In the genomic region with DNA sequence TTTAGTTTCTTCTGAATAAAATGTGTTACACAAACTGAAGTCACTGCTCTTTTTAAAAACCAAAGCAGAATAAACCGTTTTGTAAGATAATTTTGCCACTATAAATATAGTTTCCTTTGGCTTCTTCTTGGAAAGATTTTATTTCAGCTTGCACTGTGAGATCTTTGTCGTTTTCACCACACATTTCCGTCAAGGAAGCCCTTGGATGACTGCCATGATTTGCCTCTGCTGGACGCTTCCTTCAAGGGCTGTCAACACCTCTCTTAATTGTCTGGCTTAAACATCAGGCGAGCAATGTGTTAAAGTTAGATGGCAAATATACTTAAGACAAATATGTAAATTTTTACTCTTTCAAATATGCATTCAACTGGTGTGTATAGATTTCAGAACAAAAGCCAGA, we compare ENCODE assay signal across 2 cellular contexts.
TF ChIP-seq lines count a peak whose summit lies in the region.

No MANE protein-coding gene starts in this region.

TF ChIP-seq in IMR-90, 13 proteins besides CTCF, POLR2A, EP300 and RAD21:
- no peak for TF ChIP-seq NFE2L2 (IDR thresholded peaks at IDR 0.05; ENCODE audit: low read depth, low read length)
- TF ChIP-seq FOS (IDR thresholded peaks at IDR 0.05; ENCODE audit: low read depth, low read length): no peak
- no peak for TF ChIP-seq MAZ (IDR thresholded peaks at IDR 0.05; ENCODE audit: borderline replicate concordance, low read depth, low read length)
- no peak for TF ChIP-seq CEBPB (IDR thresholded peaks at IDR 0.05; ENCODE audit: low read depth, low read length)
- TF ChIP-seq, protein P1, sequence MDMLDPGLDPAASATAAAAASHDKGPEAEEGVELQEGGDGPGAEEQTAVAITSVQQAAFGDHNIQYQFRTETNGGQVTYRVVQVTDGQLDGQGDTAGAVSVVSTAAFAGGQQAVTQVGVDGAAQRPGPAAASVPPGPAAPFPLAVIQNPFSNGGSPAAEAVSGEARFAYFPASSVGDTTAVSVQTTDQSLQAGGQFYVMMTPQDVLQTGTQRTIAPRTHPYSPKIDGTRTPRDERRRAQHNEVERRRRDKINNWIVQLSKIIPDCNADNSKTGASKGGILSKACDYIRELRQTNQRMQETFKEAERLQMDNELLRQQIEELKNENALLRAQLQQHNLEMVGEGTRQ (IDR thresholded peaks at IDR 0.05; ENCODE audit: low read depth, low read length): no peak
- no peak for TF ChIP-seq MAFK (IDR thresholded peaks at IDR 0.05; ENCODE audit: low read depth, low read length)

TF ChIP-seq in neural cell, 6 proteins besides CTCF, POLR2A, EP300 and RAD21:
- TF ChIP-seq MXI1 (conservative IDR thresholded peaks at IDR 0.05; ENCODE audit: poor library complexity, severe bottlenecking): no peak
- TF ChIP-seq, protein P2, sequence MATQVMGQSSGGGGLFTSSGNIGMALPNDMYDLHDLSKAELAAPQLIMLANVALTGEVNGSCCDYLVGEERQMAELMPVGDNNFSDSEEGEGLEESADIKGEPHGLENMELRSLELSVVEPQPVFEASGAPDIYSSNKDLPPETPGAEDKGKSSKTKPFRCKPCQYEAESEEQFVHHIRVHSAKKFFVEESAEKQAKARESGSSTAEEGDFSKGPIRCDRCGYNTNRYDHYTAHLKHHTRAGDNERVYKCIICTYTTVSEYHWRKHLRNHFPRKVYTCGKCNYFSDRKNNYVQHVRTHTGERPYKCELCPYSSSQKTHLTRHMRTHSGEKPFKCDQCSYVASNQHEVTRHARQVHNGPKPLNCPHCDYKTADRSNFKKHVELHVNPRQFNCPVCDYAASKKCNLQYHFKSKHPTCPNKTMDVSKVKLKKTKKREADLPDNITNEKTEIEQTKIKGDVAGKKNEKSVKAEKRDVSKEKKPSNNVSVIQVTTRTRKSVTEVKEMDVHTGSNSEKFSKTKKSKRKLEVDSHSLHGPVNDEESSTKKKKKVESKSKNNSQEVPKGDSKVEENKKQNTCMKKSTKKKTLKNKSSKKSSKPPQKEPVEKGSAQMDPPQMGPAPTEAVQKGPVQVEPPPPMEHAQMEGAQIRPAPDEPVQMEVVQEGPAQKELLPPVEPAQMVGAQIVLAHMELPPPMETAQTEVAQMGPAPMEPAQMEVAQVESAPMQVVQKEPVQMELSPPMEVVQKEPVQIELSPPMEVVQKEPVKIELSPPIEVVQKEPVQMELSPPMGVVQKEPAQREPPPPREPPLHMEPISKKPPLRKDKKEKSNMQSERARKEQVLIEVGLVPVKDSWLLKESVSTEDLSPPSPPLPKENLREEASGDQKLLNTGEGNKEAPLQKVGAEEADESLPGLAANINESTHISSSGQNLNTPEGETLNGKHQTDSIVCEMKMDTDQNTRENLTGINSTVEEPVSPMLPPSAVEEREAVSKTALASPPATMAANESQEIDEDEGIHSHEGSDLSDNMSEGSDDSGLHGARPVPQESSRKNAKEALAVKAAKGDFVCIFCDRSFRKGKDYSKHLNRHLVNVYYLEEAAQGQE (IDR thresholded peaks at IDR 0.05; ENCODE audit: borderline replicate concordance): no peak
